In the genomic region with DNA sequence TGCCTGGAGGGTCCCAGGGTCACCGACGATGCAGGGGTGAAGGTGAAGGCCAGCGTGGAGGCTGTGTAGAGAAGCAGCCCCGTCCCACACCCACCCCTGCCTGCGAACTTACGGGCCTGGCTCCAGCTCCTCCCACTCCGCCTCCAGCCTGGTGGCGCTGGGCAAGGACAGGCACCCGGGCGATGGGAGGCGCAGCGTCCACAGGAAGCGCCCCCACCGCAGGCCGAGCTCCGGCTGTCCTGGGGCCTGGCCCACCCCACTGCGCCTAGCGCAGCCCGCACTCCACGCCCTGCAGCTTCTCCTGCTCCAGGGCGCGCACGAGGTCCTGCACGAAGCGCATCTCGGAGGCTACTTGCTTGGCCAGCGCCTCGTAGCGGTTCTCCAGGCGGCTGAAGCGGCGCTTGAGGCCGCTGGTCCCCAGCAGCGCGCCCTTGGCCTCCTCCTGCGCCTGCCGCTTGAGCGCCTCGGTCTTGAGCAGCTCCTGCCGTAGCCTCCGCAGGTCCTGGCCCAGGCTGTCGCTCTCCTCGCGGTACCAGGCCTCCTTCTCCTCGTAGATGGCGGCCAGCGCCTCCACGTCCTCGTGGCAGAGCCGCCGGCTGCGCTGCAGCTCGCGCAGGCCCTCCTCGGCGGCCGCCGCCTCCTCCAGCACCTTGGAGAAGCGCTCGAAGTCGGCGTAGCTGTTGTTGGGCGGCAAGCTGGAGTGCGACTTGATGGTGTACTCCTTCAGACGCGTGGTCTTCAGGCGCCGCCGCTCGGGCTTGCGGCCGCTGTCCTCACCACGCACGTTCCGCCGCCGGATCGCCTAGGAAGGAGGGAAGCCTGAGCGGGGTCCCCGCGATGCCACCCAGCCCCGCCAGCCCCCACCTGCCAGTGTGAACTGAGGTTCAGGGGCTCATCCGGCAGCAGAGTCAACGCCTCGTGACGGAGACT, we compare ENCODE assay signal across 22 cellular contexts. TPM values are rescaled to one million over a fixed set of nuclear protein-coding genes. Genes with fewer than 3 reads are reported as not detected.
"Had no signal": no experiment of that assay in that cellular context is flagged by ENCODE, and none has a peak within 500 bp of the region (broad histone marks: within the 10 kb centered on the region; RNA-seq: fewer than 3 reads in every experiment).

No MANE protein-coding gene starts in this region.

- DNase-seq: activated B cell treated with CpG ODN at 0.5 μM for 24 hours; activated CD4-positive, alpha-beta memory T cell treated with anti-CD3 and anti-CD28 coated beads, Interleukin-2, amount 10 ng/mL, durations not matched to agents 7 days and 5 days; activated CD4-positive, alpha-beta T cell treated with anti-CD3 and anti-CD28 coated beads for 48 hours; activated CD8-positive, alpha-beta memory T cell treated with anti-CD3 and anti-CD28 coated beads, Interleukin-2, amount 10 ng/mL, durations not matched to agents 7 days and 5 days; activated naive CD4-positive, alpha-beta T cell; activated naive CD8-positive, alpha-beta T cell treated with anti-CD3 and anti-CD28 coated beads for 36 hours; amniotic stem cell; body of pancreas; dermis blood vessel endothelial cell; effector memory CD8-positive, alpha-beta T cell; foreskin keratinocyte; hypothalamus; kidney; left lung; natural killer cell; T-cell; testis had no signal

- H3K27ac ChIP-seq: body of pancreas, epithelial cell of prostate, foreskin keratinocyte, left lung, neutrophil, pancreas, testis had no signal

- H3K4me3 ChIP-seq: body of pancreas, left lung, pancreas, testis had no signal

- ATAC-seq: activated CD8-positive, alpha-beta memory T cell treated with anti-CD3 and anti-CD28 coated beads, Interleukin-2, amount 10 ng/mL, durations not matched to agents 7 days and 5 days; body of pancreas; effector memory CD8-positive, alpha-beta T cell; foreskin keratinocyte; left lung; natural killer cell; SK-N-SH treated with all-trans-retinoic acid at 6 μM for 48 hours; T-cell had no signal

- H3K27me3 ChIP-seq: body of pancreas, foreskin keratinocyte, left lung, neutrophil, pancreas, testis had no signal

- H3K9me3 ChIP-seq: body of pancreas, left lung, neutrophil, pancreas, testis had no signal

- H3K4me1 ChIP-seq: body of pancreas, foreskin keratinocyte, left lung, pancreas had no signal

RNA-seq across cellular contexts. Expression of a gene that starts 26.2 kb away (rescaled TPM):
- total RNA-seq: activated B cell treated with CpG ODN at 0.5 μM for 24 hours; activated CD4-positive, alpha-beta memory T cell treated with anti-CD3 and anti-CD28 coated beads, Interleukin-2, amount 10 ng/mL, durations not matched to agents 7 days and 5 days; activated CD8-positive, alpha-beta memory T cell treated with anti-CD3 and anti-CD28 coated beads, Interleukin-2, amount 10 ng/mL, durations not matched to agents 7 days and 5 days; activated naive CD8-positive, alpha-beta T cell treated with anti-CD3 and anti-CD28 coated beads for 36 hours; body of pancreas; dermis blood vessel endothelial cell; fibroblast of lung; foreskin keratinocyte; natural killer cell; T-cell had no signal
- polyA plus RNA-seq: fibroblast of lung, foreskin keratinocyte had no signal
